ENCODE assay signal across 11 cellular contexts in genomic region chr3:15049584-15049983, GRCh38.
"Had no signal": no experiment of that assay in that cellular context is flagged by ENCODE, and none has a peak within 500 bp of the region (broad histone marks: within the 10 kb centered on the region; RNA-seq: fewer than 3 reads in every experiment).

No MANE protein-coding gene starts in this region.

- H3K9me3 ChIP-seq: left lung, thyroid gland, uterus had no signal

- H3K4me3 Mint-ChIP-seq: activated naive CD8-positive, alpha-beta T cell treated with anti-CD3 and anti-CD28 coated beads, Interleukin-2, amount 10 ng/mL, durations not matched to agents 7 days and 5 days; brain; central memory CD8-positive, alpha-beta T cell; natural killer cell treated with Interleukin-12 subunit alpha and Interleukin-12 subunit beta and Interleukin-15 and Interleukin-18, amount 100 ng/mL, for 72 hours had no signal

- H3K27ac Mint-ChIP-seq: activated naive CD8-positive, alpha-beta T cell treated with anti-CD3 and anti-CD28 coated beads, Interleukin-2, amount 10 ng/mL, durations not matched to agents 7 days and 5 days had no signal

- H3K27me3 ChIP-seq: left lung, thyroid gland, uterus had no signal

- H3K27me3 Mint-ChIP-seq: activated naive CD8-positive, alpha-beta T cell treated with anti-CD3 and anti-CD28 coated beads, Interleukin-2, amount 10 ng/mL, durations not matched to agents 7 days and 5 days; brain; central memory CD8-positive, alpha-beta T cell; natural killer cell treated with Interleukin-12 subunit alpha and Interleukin-12 subunit beta and Interleukin-15 and Interleukin-18, amount 100 ng/mL, for 72 hours had no signal

- H3K4me1 ChIP-seq: left lung, thyroid gland, uterus had no signal

- H3K27ac ChIP-seq: coronary artery, left lung, thyroid gland, uterus had no signal

- H3K4me3 ChIP-seq: coronary artery, left lung, thyroid gland, uterus had no signal

- DNase-seq: activated effector memory CD4-positive, alpha-beta T cell treated with anti-CD3 and anti-CD28 coated beads, Interleukin-2, amount 50 U/mL, for 16 hours; activated naive CD8-positive, alpha-beta T cell treated with anti-CD3 and anti-CD28 coated beads, Interleukin-2, amount 10 ng/mL, durations not matched to agents 7 days and 5 days; activated T-cell treated with anti-CD3 and anti-CD28 coated beads for 4 hours; left lung; nucleus accumbens; thyroid gland; uterus had no signal

- ATAC-seq: left lung; natural killer cell treated with Interleukin-12 subunit alpha and Interleukin-12 subunit beta and Interleukin-15 and Interleukin-18, amount 100 ng/mL, for 72 hours had no signal

- H3K36me3 ChIP-seq: uterus had no signal

- H3K9me3 Mint-ChIP-seq: activated naive CD8-positive, alpha-beta T cell treated with anti-CD3 and anti-CD28 coated beads, Interleukin-2, amount 10 ng/mL, durations not matched to agents 7 days and 5 days; central memory CD8-positive, alpha-beta T cell; natural killer cell treated with Interleukin-12 subunit alpha and Interleukin-12 subunit beta and Interleukin-15 and Interleukin-18, amount 100 ng/mL, for 72 hours had no signal
